Comparison of ENCODE assay signal across 29 cellular contexts in the genomic region with DNA sequence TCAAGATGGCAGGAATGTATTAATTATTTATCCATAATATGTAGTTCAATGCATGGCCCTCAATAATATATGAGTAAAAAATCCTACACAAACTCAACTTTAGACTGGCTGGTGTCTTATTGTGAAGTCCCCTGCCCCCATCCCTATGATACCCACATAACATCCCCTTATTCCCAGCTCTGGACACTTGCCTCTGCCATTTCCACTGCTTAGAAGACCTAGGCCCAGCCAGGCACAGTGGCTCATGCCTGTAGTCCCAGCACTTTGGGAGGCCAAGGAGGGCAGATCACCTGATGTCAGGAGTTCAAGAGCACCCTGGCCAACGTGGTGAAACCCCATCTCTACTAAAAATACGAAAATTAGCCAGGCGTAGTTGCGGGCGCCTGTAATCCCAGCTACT.
"Had no signal": no experiment of that assay in that cellular context is flagged by ENCODE, and none has a peak within 500 bp of the region (broad histone marks: within the 10 kb centered on the region; RNA-seq: fewer than 3 reads in every experiment).

No MANE protein-coding gene starts in this region.

- ATAC-seq: stimulated activated effector memory CD8-positive, alpha-beta T cell treated with anti-CD3 and anti-CD28 coated beads, Interleukin-12 subunit alpha, Interleukin-12 subunit beta, amount 100 ng/mL, for 72 hours; stimulated activated memory B cell treated with anti-CD40 and anti-IgM and Interleukin-4, amounts not matched to agents 10 μg/mL and 1 μg/mL and 100 μg/mL, for 72 hours; stimulated activated naive B cell treated with anti-CD40 and anti-IgM and Interleukin-4, amounts not matched to agents 10 μg/mL and 1 μg/mL and 100 μg/mL, for 72 hours; stimulated activated naive CD8-positive, alpha-beta T cell treated with anti-CD3 and anti-CD28 coated beads, Interleukin-15, amount 100 ng/mL, for 72 hours; stimulated activated naive CD8-positive, alpha-beta T cell treated with anti-CD3 and anti-CD28 coated beads, Interleukin-15, Interleukin-2, amounts not matched to agents 100 U/mL and 50 U/mL, for 24 hours; upper lobe of right lung had no signal

- H3K27ac ChIP-seq: stomach, suprapubic skin, testis, thoracic aorta, thyroid gland, tibial artery, tibial nerve, transverse colon, upper lobe of left lung, upper lobe of right lung, uterus, vagina had no signal

- H3K27me3 Mint-ChIP-seq: stimulated activated memory B cell treated with anti-CD40 and anti-IgM and Interleukin-4, amounts not matched to agents 10 μg/mL and 1 μg/mL and 100 μg/mL, for 72 hours; stimulated activated naive B cell treated with anti-CD40 and anti-IgM and Interleukin-4, amounts not matched to agents 10 μg/mL and 1 μg/mL and 100 μg/mL, for 72 hours; stimulated activated naive CD8-positive, alpha-beta T cell treated with anti-CD3 and anti-CD28 coated beads, Interleukin-15, amount 100 ng/mL, for 72 hours; stimulated activated naive CD8-positive, alpha-beta T cell treated with anti-CD3 and anti-CD28 coated beads, Interleukin-15, Interleukin-2, amounts not matched to agents 100 ng/mL and 50 ng/mL, for 24 hours; type B pancreatic cell had no signal

- H3K27ac Mint-ChIP-seq: stimulated activated effector memory CD8-positive, alpha-beta T cell treated with anti-CD3 and anti-CD28 coated beads, Interleukin-12 subunit alpha, Interleukin-12 subunit beta, amount 100 ng/mL, for 72 hours; stimulated activated memory B cell treated with anti-CD40 and anti-IgM and Interleukin-4, amounts not matched to agents 10 μg/mL and 1 μg/mL and 100 μg/mL, for 72 hours; stimulated activated naive B cell treated with anti-CD40 and anti-IgM and Interleukin-4, amounts not matched to agents 10 μg/mL and 1 μg/mL and 100 μg/mL, for 72 hours; stimulated activated naive CD8-positive, alpha-beta T cell treated with anti-CD3 and anti-CD28 coated beads, Interleukin-15, amount 100 ng/mL, for 72 hours; stimulated activated naive CD8-positive, alpha-beta T cell treated with anti-CD3 and anti-CD28 coated beads, Interleukin-15, Interleukin-2, amounts not matched to agents 100 ng/mL and 50 ng/mL, for 24 hours; type B pancreatic cell had no signal

- H3K9me3 ChIP-seq: stomach, suprapubic skin, testis, thoracic aorta, thyroid gland, tibial artery, tibial nerve, transverse colon, upper lobe of left lung, upper lobe of right lung, uterus, vagina had no signal

- H3K36me3 Mint-ChIP-seq: stimulated activated effector memory CD8-positive, alpha-beta T cell treated with anti-CD3 and anti-CD28 coated beads, Interleukin-12 subunit alpha, Interleukin-12 subunit beta, amount 100 ng/mL, for 72 hours; stimulated activated memory B cell treated with anti-CD40 and anti-IgM and Interleukin-4, amounts not matched to agents 10 μg/mL and 1 μg/mL and 100 μg/mL, for 72 hours; stimulated activated naive B cell treated with anti-CD40 and anti-IgM and Interleukin-4, amounts not matched to agents 10 μg/mL and 1 μg/mL and 100 μg/mL, for 72 hours had no signal

- FAIRE-seq: urothelium cell line had no signal

- H3K4me3 ChIP-seq: stomach, suprapubic skin, testis, thoracic aorta, thyroid gland, tibial artery, tibial nerve, transverse colon, upper lobe of left lung, upper lobe of right lung, uterus, vagina had no signal

- H3K4me1 ChIP-seq: stomach, suprapubic skin, testis, thyroid gland, tibial artery, tibial nerve, transverse colon, upper lobe of left lung, upper lobe of right lung, uterus, vagina had no signal

- DNase-seq: stimulated activated CD4-positive, alpha-beta T cell treated with anti-CD3 and anti-CD28 coated beads, Interleukin-2, amount 100 ng/mL, for 48 hours; stimulated activated CD4-positive, alpha-beta T cell treated with anti-CD3 and anti-CD28 coated beads, Interleukin-4, amount 100 ng/mL, for 1 hour; stimulated activated CD4-positive, alpha-beta T cell treated with anti-CD3 and anti-CD28 coated beads, Interleukin-4, amount 100 ng/mL, for 24 hours; stimulated activated CD4-positive, alpha-beta T cell treated with anti-CD3 and anti-CD28 coated beads, Interleukin-4, amount 100 ng/mL, for 4 hours; stimulated activated CD8-positive, alpha-beta memory T cell treated with anti-CD3 and anti-CD28 coated beads, Interleukin-4, amount 100 ng/mL, for 48 hours; stimulated activated naive B cell treated with anti-CD40 and anti-IgM and Interleukin-4, amounts not matched to agents 10 μg/mL and 1 μg/mL and 100 μg/mL, for 72 hours; stimulated activated naive CD4-positive, alpha-beta T cell; stimulated activated naive CD4-positive, alpha-beta T cell treated with Interleukin-2 at 50 U/mL for 16 hours; stimulated activated naive CD8-positive, alpha-beta T cell treated with anti-CD3 and anti-CD28 coated beads, Interleukin-15, amount 100 ng/mL, for 72 hours; stimulated activated naive CD8-positive, alpha-beta T cell treated with anti-CD3 and anti-CD28 coated beads, Interleukin-15, Interleukin-2, amounts not matched to agents 100 U/mL and 50 U/mL, for 24 hours; stomach; substantia nigra; testis; thyroid gland; tibial artery; transverse colon; trophoblast cell; upper lobe of left lung; upper lobe of right lung; uterus had no signal

- H3K9me3 Mint-ChIP-seq: stimulated activated effector memory CD8-positive, alpha-beta T cell treated with anti-CD3 and anti-CD28 coated beads, Interleukin-12 subunit alpha, Interleukin-12 subunit beta, amount 100 ng/mL, for 72 hours; stimulated activated memory B cell treated with anti-CD40 and anti-IgM and Interleukin-4, amounts not matched to agents 10 μg/mL and 1 μg/mL and 100 μg/mL, for 72 hours; stimulated activated naive CD8-positive, alpha-beta T cell treated with anti-CD3 and anti-CD28 coated beads, Interleukin-15, Interleukin-2, amounts not matched to agents 100 ng/mL and 50 ng/mL, for 24 hours; type B pancreatic cell had no signal

- H3K36me3 ChIP-seq: stomach, suprapubic skin, thoracic aorta, thyroid gland, tibial artery, tibial nerve, transverse colon, upper lobe of left lung, upper lobe of right lung, uterus, vagina had no signal

- H3K27me3 ChIP-seq: stomach, suprapubic skin, testis, thyroid gland, tibial artery, tibial nerve, transverse colon, upper lobe of left lung, upper lobe of right lung, uterus, vagina had no signal

- H3K4me3 Mint-ChIP-seq: stimulated activated effector memory CD8-positive, alpha-beta T cell treated with anti-CD3 and anti-CD28 coated beads, Interleukin-12 subunit alpha, Interleukin-12 subunit beta, amount 100 ng/mL, for 72 hours; stimulated activated memory B cell treated with anti-CD40 and anti-IgM and Interleukin-4, amounts not matched to agents 10 μg/mL and 1 μg/mL and 100 μg/mL, for 72 hours; stimulated activated naive B cell treated with anti-CD40 and anti-IgM and Interleukin-4, amounts not matched to agents 10 μg/mL and 1 μg/mL and 100 μg/mL, for 72 hours; stimulated activated naive CD8-positive, alpha-beta T cell treated with anti-CD3 and anti-CD28 coated beads, Interleukin-15, amount 100 ng/mL, for 72 hours; stimulated activated naive CD8-positive, alpha-beta T cell treated with anti-CD3 and anti-CD28 coated beads, Interleukin-15, Interleukin-2, amounts not matched to agents 100 ng/mL and 50 ng/mL, for 24 hours; type B pancreatic cell had no signal

- H3K4me1 Mint-ChIP-seq: stimulated activated effector memory CD8-positive, alpha-beta T cell treated with anti-CD3 and anti-CD28 coated beads, Interleukin-12 subunit alpha, Interleukin-12 subunit beta, amount 100 ng/mL, for 72 hours; stimulated activated memory B cell treated with anti-CD40 and anti-IgM and Interleukin-4, amounts not matched to agents 10 μg/mL and 1 μg/mL and 100 μg/mL, for 72 hours; stimulated activated naive B cell treated with anti-CD40 and anti-IgM and Interleukin-4, amounts not matched to agents 10 μg/mL and 1 μg/mL and 100 μg/mL, for 72 hours; stimulated activated naive CD8-positive, alpha-beta T cell treated with anti-CD3 and anti-CD28 coated beads, Interleukin-15, amount 100 ng/mL, for 72 hours had no signal
